22 cellular contexts compared by ENCODE assay signal in genomic region chr7:117771756-117772155, GRCh38.
DNase-seq lines count a peak whose midpoint lies in the region; ATAC-seq, FAIRE-seq and TF ChIP-seq lines count a peak whose summit lies in the region.
"Had no signal": no experiment of that assay in that cellular context is flagged by ENCODE, and none has a peak within 500 bp of the region (broad histone marks: within the 10 kb centered on the region; RNA-seq: fewer than 3 reads in every experiment).

No MANE protein-coding gene starts in this region.

- WGBS in K562 (ENCODE audit: insufficient coverage, low coverage, missing lambda C conversion rate), result 16% methylated on average over 4 of the region's 4 CpGs

- H4K20me1 ChIP-seq in K562 (replicated peaks; ENCODE audit: control insufficient read depth, insufficient read depth, low read length), result no peaks in the 10 kb centered on the region

- no peaks in the 10 kb centered on the region; a peak in 2 of 5 replicates for H3K4me1 ChIP-seq in K562 (replicated peaks in 1 of 2; ENCODE audit: control insufficient read depth in 2 of 2, insufficient read depth in 2 of 2, low read length in 2 of 2)
- H3K4me1 ChIP-seq: A549 had no signal

- no peaks in the 10 kb centered on the region for H3K9me3 ChIP-seq in K562 (replicated peaks; ENCODE audit: control insufficient read depth, insufficient read depth, low read depth, low read length)
- H3K9me3 ChIP-seq: A549, SK-N-SH had no signal

- DNase-seq in GM18507 (ENCODE audit: extremely low spot score, insufficient read length, low read depth) (no peak), K562 (ENCODE audit: extremely low read depth in 1 of 4, low spot score in 3 of 4) (no peak), left kidney (ENCODE audit: low read depth, low spot score) (peak; percentile 11), renal cortical epithelial cell (ENCODE audit: low read depth) (peak; percentile 85), GM10248 (ENCODE audit: extremely low spot score) (no peak)
- no peak for DNase-seq in stimulated activated CD4-positive, alpha-beta T cell treated with anti-CD3 and anti-CD28 coated beads, Interleukin-4, amount 100 ng/mL, for 1 hour
- DNase-seq: DMS79, Karpas-422, MV-4-11, NCI-H1417, NCI-H187 treated with DMSO at 0.1 percent for 48 hours, NCI-H2107, NCI-H748 treated with DMSO at 0.1 percent for 48 hours, SIG-M5, SK-N-SH had no signal

- CTCF ChIA-PET in K562 (lab: Yijun Ruan, JAX; ENCODE audit: low intra/inter-chr PET ratio) (no interaction called here), GM10248 (lab: Yijun Ruan, JAX) (interaction anchor here (1.5 kb wide), 2 partner anchors 14 to 20 kb away, joined by 3 to 5 read pairs; no protein-coding TSS in a partner anchor)

- H3K36me3 ChIP-seq in K562 (ENCODE audit: control insufficient read depth, insufficient read depth, low read length), result no peaks in the 10 kb centered on the region

- TF ChIP-seq EP300 in K562 (IDR thresholded peaks at IDR 0.05; ENCODE audit: low read length), result no peak

- TF ChIP-seq POLR2A in K562 (conservative IDR thresholded peaks at IDR 0.05), result no peak

- TF ChIP-seq CTCF in K562 (IDR thresholded peaks at IDR 0.05 in 2 of 3, conservative IDR thresholded peaks at IDR 0.05 in 1 of 3; ENCODE audit: insufficient read depth in 2 of 3, low read depth in 1 of 3, low read length in 3 of 3), result no peak
- no peak for TF ChIP-seq CTCF in GM10248 (IDR thresholded peaks at IDR 0.05; ENCODE audit: control extremely low read depth, extremely low read depth, low read depth, missing control alignments)

- peak; percentile 44 for ATAC-seq in K562
- ATAC-seq in GM19324 (IDR thresholded peaks at IDR 0.05; ENCODE audit: low FRiP score, unreplicated experiment), result no peak
- ATAC-seq in GM19452 (IDR thresholded peaks at IDR 0.05; ENCODE audit: unreplicated experiment), result no peak
- ATAC-seq: A549, HCT116, Panc1 had no signal

- POLR2A ChIA-PET in K562 (lab: Yijun Ruan, JAX) (no interaction called here), GM10248 (lab: Yijun Ruan, JAX) (no interaction called here)

- in situ Hi-C loops in K562 (cut with MboI), result no loop called here

- H3K79me2 ChIP-seq in K562 (ENCODE audit: control insufficient read depth, insufficient read depth, low read length), result no peaks in the 10 kb centered on the region

- H3K4me3 ChIP-seq in K562, result no peak overlapping the region
- H3K4me3 ChIP-seq: A549 had no signal

- peak; percentile 48 for FAIRE-seq in GM18507 (lab: Jason Lieb, UNC)
- no peak for FAIRE-seq in K562 (lab: Jason Lieb, UNC)
- FAIRE-seq: A549, D721Med, H1 had no signal

- intact Hi-C loops in K562 (cut with micrococcal nuclease), result no loop called here

- no TSS peak for BruUV-seq in K562 (replicated peaks; lab: Mats Ljungman, UMichigan)

- H2AFZ ChIP-seq in K562 (ENCODE audit: low read depth, low read length), result peak overlapping the region; percentile 58

- H3K9me1 ChIP-seq in K562 (ENCODE audit: control insufficient read depth, insufficient read depth, low read length), result no peaks in the 10 kb centered on the region

- no peaks in the 10 kb centered on the region for H3K27me3 ChIP-seq in K562 (ENCODE audit: control insufficient read depth in 2 of 2, insufficient read depth in 2 of 2, low read length in 2 of 2)

- H3K9ac ChIP-seq in K562 (ENCODE audit: insufficient read depth in 1 of 2, low read depth in 2 of 2, low read length in 2 of 2), result no peak overlapping the region
- H3K9ac ChIP-seq: SK-N-SH had no signal

- no peak for TF ChIP-seq RAD21 in K562 (CRISPR knock-in tag; conservative IDR thresholded peaks at IDR 0.05 in 1 of 2, IDR thresholded peaks at IDR 0.05 in 1 of 2)

- H3K4me2 ChIP-seq in K562 (ENCODE audit: insufficient read depth, low read length), result no peak overlapping the region
- H3K4me2 ChIP-seq: A549, SK-N-SH had no signal

- H3K27ac ChIP-seq in K562 (ENCODE audit: extremely low read depth, low read depth, low read length), result no peak overlapping the region
- H3K27ac ChIP-seq: A549 had no signal

TF ChIP-seq in K562, 482 proteins besides CTCF, POLR2A, EP300 and RAD21 (continues in another document):
- TF ChIP-seq ZNF324 (CRISPR knock-in tag; IDR thresholded peaks at IDR 0.05) (0 out of 2 replicates have a peak, but pooled peaks have one; percentile 25), ZMIZ1 (IDR thresholded peaks at IDR 0.05; ENCODE audit: low read depth in 2 of 2, low read length in 2 of 2) (no peak), PHF21A (IDR thresholded peaks at IDR 0.05; ENCODE audit: borderline replicate concordance, low read depth) (no peak), NR1H2 (CRISPR knock-in tag; IDR thresholded peaks at IDR 0.05) (no peak), ZNF778 (CRISPR knock-in tag; IDR thresholded peaks at IDR 0.05) (no peak), KAT8 (IDR thresholded peaks at IDR 0.05; ENCODE audit: low read depth) (no peak), TCF3 (CRISPR knock-in tag; IDR thresholded peaks at IDR 0.05) (no peak), L3MBTL2 (IDR thresholded peaks at IDR 0.05) (0 out of 2 replicates have a peak, but pooled peaks have one; percentile 26), OTX1 (CRISPR knock-in tag; IDR thresholded peaks at IDR 0.05) (0 out of 2 replicates have a peak, but pooled peaks have one; percentile 44), ZKSCAN3 (CRISPR knock-in tag; IDR thresholded peaks at IDR 0.05) (no peak), HNRNPLL (IDR thresholded peaks at IDR 0.05; ENCODE audit: low read depth, low read length, poor library complexity, severe bottlenecking) (no peak), RREB1 (CRISPR knock-in tag; IDR thresholded peaks at IDR 0.05) (0 out of 2 replicates have a peak, but pooled peaks have one; percentile 21)

Comparison
In these comparisons a context has a peak if more than half of its experiments do, and no peak if none do; other contexts are left out.
1. DNase-seq: peak in left kidney (single experiment) and renal cortical epithelial cell (single experiment); none in GM18507 (single experiment), K562 (0 of 4), stimulated activated CD4-positive, alpha-beta T cell treated with anti-CD3 and anti-CD28 coated beads, Interleukin-4, amount 100 ng/mL, for 1 hour (single experiment) and GM10248 (single experiment).